21 cellular contexts compared by ENCODE assay signal in the genomic region with DNA sequence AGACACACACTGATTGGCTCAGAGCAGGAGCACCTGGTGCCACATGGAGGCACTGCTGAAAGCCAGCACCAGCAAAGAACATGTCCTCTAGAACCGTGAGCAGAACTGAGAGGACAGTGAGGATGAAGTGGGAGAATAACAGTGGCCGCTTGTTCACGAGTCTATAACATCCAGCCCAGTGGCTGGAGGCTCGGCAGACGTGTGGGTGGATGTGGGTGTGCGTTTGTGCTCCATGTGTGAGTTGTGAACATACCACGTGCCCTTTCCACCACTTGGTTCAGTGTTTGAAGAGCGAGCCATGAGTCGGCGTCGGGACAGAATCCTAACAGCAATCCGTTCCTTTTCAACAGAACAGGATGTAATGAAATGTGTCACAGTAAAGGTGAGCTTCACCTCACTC.
"Had no signal": no experiment of that assay in that cellular context is flagged by ENCODE, and none has a peak within 500 bp of the region (broad histone marks: within the 10 kb centered on the region; RNA-seq: fewer than 3 reads in every experiment).

No MANE protein-coding gene starts in this region.

- H3K9me3 Mint-ChIP-seq: activated CD4-positive, alpha-beta T cell treated with anti-CD3 and anti-CD28 coated beads, Interleukin-2, amount 10 ng/mL, durations not matched to agents 24 days and 14 days; activated T-cell treated with anti-CD3 and anti-CD28 coated beads, Interleukin-2, amount 50 U/mL, for 4 hours had no signal

- H3K27me3 Mint-ChIP-seq: activated CD4-positive, alpha-beta T cell treated with anti-CD3 and anti-CD28 coated beads for 36 hours; activated CD4-positive, alpha-beta T cell treated with anti-CD3 and anti-CD28 coated beads, Interleukin-2, amount 10 ng/mL, durations not matched to agents 24 days and 14 days had no signal

- H3K36me3 Mint-ChIP-seq: activated CD4-positive, alpha-beta memory T cell treated with anti-CD3 and anti-CD28 coated beads for 36 hours; activated naive CD8-positive, alpha-beta T cell had no signal

- DNase-seq: activated CD4-positive, alpha-beta memory T cell treated with anti-CD3 and anti-CD28 coated beads for 36 hours; activated CD4-positive, alpha-beta T cell treated with anti-CD3 and anti-CD28 coated beads for 36 hours; activated CD4-positive, alpha-beta T cell treated with anti-CD3 and anti-CD28 coated beads, Interleukin-2, amount 10 ng/mL, durations not matched to agents 24 days and 14 days; activated CD4-positive, CD25-positive, alpha-beta regulatory T cell; activated CD4-positive, CD25-positive, alpha-beta regulatory T cell treated with anti-CD3 and anti-CD28 coated beads, Interleukin-2, amount 50 U/mL, for 72 hours; activated CD8-positive, alpha-beta T cell treated with anti-CD3 and anti-CD28 coated beads, Interleukin-2, amount 10 ng/mL, durations not matched to agents 7 days and 5 days; activated effector memory CD4-positive, alpha-beta T cell treated with Interleukin-2 at 50 U/mL for 16 hours; activated gamma-delta T cell treated with Interleukin-2 at 50 U/mL for 16 hours; activated naive CD4-positive, alpha-beta T cell treated with anti-CD3 and anti-CD28 coated beads, Interleukin-2, amount 50 U/mL, for 16 hours; activated naive CD4-positive, alpha-beta T cell treated with Interleukin-2 at 50 U/mL for 16 hours; activated T-cell treated with anti-CD3 and anti-CD28 coated beads, Interleukin-2, amount 50 U/mL, for 4 hours; amniotic stem cell; anterior cingulate cortex; brain microvascular endothelial cell; caudate nucleus; effector CD8-positive, alpha-beta T cell; foreskin fibroblast; T-helper 2 cell had no signal

- H3K27ac Mint-ChIP-seq: activated CD4-positive, alpha-beta memory T cell treated with anti-CD3 and anti-CD28 coated beads for 36 hours; activated CD4-positive, alpha-beta T cell treated with anti-CD3 and anti-CD28 coated beads for 36 hours; activated CD4-positive, alpha-beta T cell treated with anti-CD3 and anti-CD28 coated beads, Interleukin-2, amount 10 ng/mL, durations not matched to agents 24 days and 14 days; activated CD8-positive, alpha-beta T cell treated with anti-CD3 and anti-CD28 coated beads, Interleukin-2, amount 10 ng/mL, durations not matched to agents 7 days and 5 days; activated naive CD8-positive, alpha-beta T cell; activated T-helper 17 cell treated with anti-CD3 and anti-CD28 coated beads, Interleukin-2, amount 50 U/mL, for 72 hours had no signal

- H3K36me3 ChIP-seq: brain microvascular endothelial cell had no signal

- H3K4me3 Mint-ChIP-seq: activated CD4-positive, alpha-beta memory T cell treated with anti-CD3 and anti-CD28 coated beads for 36 hours; activated CD4-positive, alpha-beta T cell treated with anti-CD3 and anti-CD28 coated beads for 36 hours; activated CD4-positive, alpha-beta T cell treated with anti-CD3 and anti-CD28 coated beads, Interleukin-2, amount 10 ng/mL, durations not matched to agents 24 days and 14 days; activated CD8-positive, alpha-beta T cell treated with anti-CD3 and anti-CD28 coated beads, Interleukin-2, amount 10 ng/mL, durations not matched to agents 7 days and 5 days; activated naive CD8-positive, alpha-beta T cell; activated T-cell treated with anti-CD3 and anti-CD28 coated beads, Interleukin-2, amount 50 U/mL, for 4 hours; activated T-helper 17 cell treated with anti-CD3 and anti-CD28 coated beads, Interleukin-2, amount 50 U/mL, for 72 hours had no signal

- ATAC-seq: activated CD4-positive, alpha-beta T cell treated with anti-CD3 and anti-CD28 coated beads for 36 hours; activated CD8-positive, alpha-beta T cell treated with anti-CD3 and anti-CD28 coated beads, Interleukin-2, amount 10 ng/mL, durations not matched to agents 7 days and 5 days; activated T-cell treated with anti-CD3 and anti-CD28 coated beads, Interleukin-2, amount 50 U/mL, for 4 hours; activated T-helper 17 cell treated with anti-CD3 and anti-CD28 coated beads, Interleukin-2, amount 50 U/mL, for 72 hours; esophagus mucosa had no signal

- H3K27me3 ChIP-seq: brain microvascular endothelial cell had no signal

- H3K4me1 Mint-ChIP-seq: activated CD4-positive, alpha-beta T cell treated with anti-CD3 and anti-CD28 coated beads for 36 hours; activated CD4-positive, alpha-beta T cell treated with anti-CD3 and anti-CD28 coated beads, Interleukin-2, amount 10 ng/mL, durations not matched to agents 24 days and 14 days; activated T-helper 17 cell treated with anti-CD3 and anti-CD28 coated beads, Interleukin-2, amount 50 U/mL, for 72 hours had no signal

- H3K27ac ChIP-seq: brain microvascular endothelial cell had no signal
